ENCODE assay signal across 4 cellular contexts in genomic region chr22:15763559-15763958, GRCh38.
DNase-seq lines count a peak whose midpoint lies in the region; ATAC-seq and TF ChIP-seq lines count a peak whose summit lies in the region.
"Not testable (repeated sequence)": the region's sequence is repeated elsewhere in the genome, so short reads cannot be mapped to it uniquely, and the experiment has no call there.

No MANE protein-coding gene starts in this region.

- not testable (repeated sequence) for H3K27ac ChIP-seq in testis

- H3K4me1 Mint-ChIP-seq in osteocyte (ENCODE audit: unreplicated experiment); type B pancreatic cell (ENCODE audit: unreplicated experiment): not testable (repeated sequence)

- not testable (repeated sequence) for H3K4me1 ChIP-seq in testis

- WGBS in testis, 2 donors, result no CpG with 5 or more reads among the region's 1 CpG

- H3K27me3 Mint-ChIP-seq in osteocyte (ENCODE audit: unreplicated experiment); type B pancreatic cell: not testable (repeated sequence)

- intact Hi-C loops in Right ventricle myocardium inferior (cut with DNase I); testis (cut with DNase I; ENCODE audit: low total_unique reads): not testable (repeated sequence)

- not testable (repeated sequence) for H3K36me3 ChIP-seq in testis (ENCODE audit: low read depth, missing control alignments)

- H3K4me3 ChIP-seq in testis, result not testable (repeated sequence)

- not testable (repeated sequence) for TF ChIP-seq CTCF in osteocyte (IDR thresholded peaks at IDR 0.05); testis (IDR thresholded peaks at IDR 0.05); type B pancreatic cell (conservative IDR thresholded peaks at IDR 0.05)

- H3K9me3 Mint-ChIP-seq in osteocyte (ENCODE audit: unreplicated experiment); type B pancreatic cell: not testable (repeated sequence)

- ATAC-seq in Right ventricle myocardium inferior, result not testable (repeated sequence)

- not testable (repeated sequence) for H3K27me3 ChIP-seq in testis

- DNase-seq in Right ventricle myocardium inferior (ENCODE audit: missing footprints) (peak; percentile 11), osteocyte (ENCODE audit: extremely low spot score, unreplicated experiment) (peak; percentile 83), testis (peak; percentile 16), type B pancreatic cell (ENCODE audit: extremely low spot score, unreplicated experiment) (peak; percentile 58)

- not testable (repeated sequence) for H3K36me3 Mint-ChIP-seq in osteocyte (ENCODE audit: unreplicated experiment); type B pancreatic cell

- H3K4me3 Mint-ChIP-seq in osteocyte (ENCODE audit: unreplicated experiment); type B pancreatic cell: not testable (repeated sequence)

- not testable (repeated sequence) for H3K27ac Mint-ChIP-seq in osteocyte (ENCODE audit: unreplicated experiment); type B pancreatic cell

- not testable (repeated sequence) for H3K9me3 ChIP-seq in testis

- TF ChIP-seq POLR2A in testis (IDR thresholded peaks at IDR 0.05), result not testable (repeated sequence)

Comparison
In these comparisons a context has a peak if more than half of its experiments do, and no peak if none do; other contexts are left out.
1. DNase-seq: peak in every context shown above with its lines; median percentile 83 in osteocyte; 58 in type B pancreatic cell; 16 in testis; 11 in Right ventricle myocardium inferior.